ENCODE assay signal across 22 cellular contexts in genomic region chr9:19430201-19430760, GRCh38.
"Had no signal": no experiment of that assay in that cellular context is flagged by ENCODE, and none has a peak within 500 bp of the region (broad histone marks: within the 10 kb centered on the region; RNA-seq: fewer than 3 reads in every experiment).

No MANE protein-coding gene starts in this region.

- H3K9me3 Mint-ChIP-seq: central memory CD8-positive, alpha-beta T cell; mesothelial cell of epicardium; T-cell had no signal

- H3K9me3 ChIP-seq: SK-N-SH, suprapubic skin, upper lobe of right lung had no signal

- H3K4me1 ChIP-seq: neural progenitor cell, parathyroid adenoma, suprapubic skin, upper lobe of right lung had no signal

- H3K9ac ChIP-seq: neural progenitor cell, parathyroid adenoma, SK-N-SH had no signal

- H3K4me3 Mint-ChIP-seq: activated naive CD8-positive, alpha-beta T cell; brain; central memory CD8-positive, alpha-beta T cell; mesothelial cell of epicardium; neural progenitor cell; T-cell had no signal

- H3K27ac ChIP-seq: neural progenitor cell, parathyroid adenoma, skin epidermis, suprapubic skin, upper lobe of right lung had no signal

- DNase-seq: activated CD4-positive, alpha-beta T cell treated with anti-CD3 and anti-CD28 coated beads, Interleukin-2, amount 50 U/mL, for 1 hour; activated CD8-positive, alpha-beta memory T cell treated with anti-CD3 and anti-CD28 coated beads for 24 hours; activated gamma-delta T cell treated with Interleukin-2 at 50 U/mL for 16 hours; amygdala; dorsolateral prefrontal cortex; SK-N-SH; stimulated activated CD4-positive, alpha-beta T cell treated with anti-CD3 and anti-CD28 coated beads, Interleukin-4, amount 100 ng/mL, for 4 hours; stimulated activated CD8-positive, alpha-beta memory T cell treated with anti-CD3 and anti-CD28 coated beads, Interleukin-4, amount 100 ng/mL, for 48 hours; stimulated activated naive CD4-positive, alpha-beta T cell treated with Interleukin-2 at 50 U/mL for 16 hours; T-cell; T-helper 9 cell; upper lobe of right lung had no signal

- H3K4me3 ChIP-seq: dorsolateral prefrontal cortex, neural progenitor cell, skin epidermis, suprapubic skin, upper lobe of right lung had no signal

- H3K36me3 ChIP-seq: neural progenitor cell had no signal

- ATAC-seq: activated CD4-positive, CD25-positive, alpha-beta regulatory T cell treated with anti-CD3 and anti-CD28 coated beads, Interleukin-2, amount 50 U/mL, for 24 hours; esophagus mucosa; T-cell; upper lobe of right lung had no signal

- H3K27me3 Mint-ChIP-seq: activated naive CD8-positive, alpha-beta T cell; brain; central memory CD8-positive, alpha-beta T cell; T-cell had no signal

- H3K27me3 ChIP-seq: dorsolateral prefrontal cortex, neural progenitor cell, suprapubic skin, upper lobe of right lung had no signal

- H3K27ac Mint-ChIP-seq: activated naive CD8-positive, alpha-beta T cell; brain; neural progenitor cell; T-cell had no signal

- H3K4me1 Mint-ChIP-seq: brain; central memory CD8-positive, alpha-beta T cell; neural progenitor cell; T-cell had no signal
